ENCODE assay signal across 23 cellular contexts in the genomic region with DNA sequence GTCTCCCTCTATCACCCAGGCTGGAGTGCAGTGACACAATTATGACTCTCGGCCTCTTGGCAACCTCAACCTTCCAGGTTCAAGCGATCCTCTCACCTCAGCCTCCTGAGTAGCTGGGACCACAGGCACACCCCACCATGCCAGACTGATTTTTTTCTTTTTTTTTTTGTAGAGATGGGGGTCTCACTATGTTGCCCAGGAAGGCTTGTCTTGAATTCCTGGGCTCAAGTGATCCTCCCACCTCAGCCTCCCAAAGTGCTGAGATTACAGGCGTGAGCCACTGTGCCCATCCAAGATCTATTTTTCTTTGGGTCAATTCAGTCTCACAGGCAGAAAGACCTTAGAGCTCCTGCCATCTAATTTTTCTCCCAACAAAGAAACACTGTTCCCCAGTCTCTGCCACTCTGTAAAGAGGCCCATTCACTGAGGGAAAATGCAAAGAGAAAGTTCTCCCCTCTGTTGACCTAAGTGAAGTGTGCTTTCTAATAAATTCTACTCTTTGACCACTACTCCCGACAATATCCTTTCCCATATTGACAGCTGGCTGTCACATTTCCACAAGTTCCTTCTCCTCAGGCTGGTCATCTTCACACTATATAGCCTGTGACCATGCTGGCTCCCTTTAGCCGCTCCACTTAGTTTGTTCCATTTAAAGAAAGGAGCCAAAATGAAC. TPM values are rescaled to one million over a fixed set of nuclear protein-coding genes. Genes with fewer than 3 reads are reported as not detected.
DNase-seq lines count a peak whose midpoint lies in the region; ATAC-seq and TF ChIP-seq lines count a peak whose summit lies in the region.
"Had no signal": no experiment of that assay in that cellular context is flagged by ENCODE, and none has a peak within 500 bp of the region (broad histone marks: within the 10 kb centered on the region; RNA-seq: fewer than 3 reads in every experiment).

No MANE protein-coding gene starts in this region.

- H3K4me1 Mint-ChIP-seq in activated CD4-positive, alpha-beta T cell treated with anti-CD3 and anti-CD28 coated beads, Interleukin-2, amount 10 ng/mL, durations not matched to agents 7 days and 5 days: no peaks in the 10 kb centered on the region
- H3K4me1 Mint-ChIP-seq in activated CD8-positive, alpha-beta memory T cell treated with anti-CD3 and anti-CD28 coated beads, Interleukin-2, amount 10 ng/mL, durations not matched to agents 7 days and 5 days: no peaks in the 10 kb centered on the region
- no peaks in the 10 kb centered on the region for H3K4me1 Mint-ChIP-seq in type B pancreatic cell (ENCODE audit: unreplicated experiment)

- H3K27me3 Mint-ChIP-seq in activated CD4-positive, alpha-beta T cell treated with anti-CD3 and anti-CD28 coated beads, Interleukin-2, amount 10 ng/mL, durations not matched to agents 7 days and 5 days: no peaks in the 10 kb centered on the region
- H3K27me3 Mint-ChIP-seq in activated CD8-positive, alpha-beta memory T cell treated with anti-CD3 and anti-CD28 coated beads, Interleukin-2, amount 10 ng/mL, durations not matched to agents 7 days and 5 days: no peaks in the 10 kb centered on the region
- no peaks in the 10 kb centered on the region for H3K27me3 Mint-ChIP-seq in type B pancreatic cell
- H3K27me3 Mint-ChIP-seq: CD8-positive, alpha-beta memory T cell had no signal

- H2AFZ ChIP-seq in PC-9: no peak overlapping the region
- H2AFZ ChIP-seq: GM23248 had no signal

- POLR2A ChIA-PET in activated CD4-positive, alpha-beta T cell treated with anti-CD3 and anti-CD28 coated beads, Interleukin-2, amount 10 ng/mL, durations not matched to agents 7 days and 5 days (lab: Charles Lee): interaction anchor here (0.5 kb wide), 1 partner anchor 314 kb away, joined by 3 read pairs; no protein-coding TSS in a partner anchor
- POLR2A ChIA-PET in PC-9 (lab: Charles Lee; ENCODE audit: unreplicated experiment): no interaction called here

- CTCF ChIA-PET in activated CD4-positive, alpha-beta T cell treated with anti-CD3 and anti-CD28 coated beads, Interleukin-2, amount 10 ng/mL, durations not matched to agents 7 days and 5 days (lab: Charles Lee): interaction anchor here (0.6 kb wide), 2 partner anchors 943 to 1004 kb away, joined by 3 to 4 read pairs; no protein-coding TSS in a partner anchor
- CTCF ChIA-PET in PC-9 (lab: Charles Lee): no interaction called here
- CTCF ChIA-PET in activated CD8-positive, alpha-beta memory T cell treated with anti-CD3 and anti-CD28 coated beads, Interleukin-2, amount 10 ng/mL, durations not matched to agents 7 days and 5 days (lab: Charles Lee): interaction anchor here (0.7 kb wide), 1 partner anchor 51 kb away, joined by 3 read pairs; no protein-coding TSS in a partner anchor

- H3K36me3 Mint-ChIP-seq in activated CD4-positive, alpha-beta T cell treated with anti-CD3 and anti-CD28 coated beads, Interleukin-2, amount 10 ng/mL, durations not matched to agents 7 days and 5 days (ENCODE audit: low read depth): peaks cover 7% of the 10 kb centered on the region
- H3K36me3 Mint-ChIP-seq in activated CD8-positive, alpha-beta memory T cell treated with anti-CD3 and anti-CD28 coated beads, Interleukin-2, amount 10 ng/mL, durations not matched to agents 7 days and 5 days: peaks cover 12% of the 10 kb centered on the region
- peaks cover 17% of the 10 kb centered on the region for H3K36me3 Mint-ChIP-seq in type B pancreatic cell

- TF ChIP-seq CTCF in PC-9 (conservative IDR thresholded peaks at IDR 0.05) (no peak), type B pancreatic cell (conservative IDR thresholded peaks at IDR 0.05) (no peak)

- H3K79me2 ChIP-seq in PC-9 (ENCODE audit: low read depth): no peaks in the 10 kb centered on the region

- no peak for ATAC-seq in activated CD8-positive, alpha-beta memory T cell treated with anti-CD3 and anti-CD28 coated beads, Interleukin-2, amount 10 ng/mL, durations not matched to agents 7 days and 5 days
- ATAC-seq: Right ventricle myocardium inferior had no signal

- H3F3A ChIP-seq in PC-9 (ENCODE audit: insufficient read depth, low read depth): no peaks in the 10 kb centered on the region

- no peaks in the 10 kb centered on the region for H3K4me1 ChIP-seq in PC-9 (replicated peaks; ENCODE audit: insufficient read depth)
- H3K4me1 ChIP-seq: SJSA1 had no signal

- no peaks in the 10 kb centered on the region for H3K27me3 ChIP-seq in PC-9 (ENCODE audit: insufficient read depth, low read depth)
- H3K27me3 ChIP-seq: SJSA1 had no signal

- H3K4me3 Mint-ChIP-seq in activated CD4-positive, alpha-beta T cell treated with anti-CD3 and anti-CD28 coated beads, Interleukin-2, amount 10 ng/mL, durations not matched to agents 7 days and 5 days: no peak overlapping the region
- H3K4me3 Mint-ChIP-seq in activated CD8-positive, alpha-beta memory T cell treated with anti-CD3 and anti-CD28 coated beads, Interleukin-2, amount 10 ng/mL, durations not matched to agents 7 days and 5 days: no peak overlapping the region
- H3K4me3 Mint-ChIP-seq in type B pancreatic cell: no peak overlapping the region
- H3K4me3 Mint-ChIP-seq: CD8-positive, alpha-beta memory T cell had no signal

- H3K4me2 ChIP-seq in PC-9: no peak overlapping the region
- H3K4me2 ChIP-seq: KMS-11 had no signal

- no peaks in the 10 kb centered on the region for H3K9me3 ChIP-seq in PC-9 (ENCODE audit: insufficient read depth, low read depth)
- H3K9me3 ChIP-seq: SJSA1 had no signal

- no peaks in the 10 kb centered on the region for H3K9me2 ChIP-seq in PC-9 (ENCODE audit: insufficient read depth)

- no peak for DNase-seq in activated CD4-positive, alpha-beta T cell treated with anti-CD3 and anti-CD28 coated beads, Interleukin-2, amount 10 ng/mL, durations not matched to agents 7 days and 5 days
- DNase-seq in activated CD4-positive, alpha-beta T cell treated with anti-CD3 and anti-CD28 coated beads for 1 hour: no peak
- peak; percentile 60 for DNase-seq in globus pallidus (ENCODE audit: low spot score)
- peak; percentile 92 for DNase-seq in pons (ENCODE audit: low spot score)
- no peak for DNase-seq in PC-9
- no peak for DNase-seq in activated CD8-positive, alpha-beta memory T cell treated with anti-CD3 and anti-CD28 coated beads, Interleukin-2, amount 10 ng/mL, durations not matched to agents 7 days and 5 days
- no peak for DNase-seq in activated CD4-positive, CD25-positive, alpha-beta regulatory T cell (lab: John Stamatoyannopoulos, UW)
- no peak for DNase-seq in type B pancreatic cell (ENCODE audit: extremely low spot score, unreplicated experiment)
- DNase-seq: CD8-positive, alpha-beta memory T cell; GM23248; HCEC 1CT; IMR-90; NCI-H1092 treated with DMSO at 0.1 percent for 48 hours; NCI-H1436 treated with DMSO at 0.1 percent for 48 hours; NCI-H1930; NCI-H226; NCI-H524; NCI-H774 had no signal

- H3K36me3 ChIP-seq in PC-9 (ENCODE audit: low read depth): no peaks in the 10 kb centered on the region
- H3K36me3 ChIP-seq: SJSA1 had no signal

- H3K27ac ChIP-seq in PC-9: no peak overlapping the region
- H3K27ac ChIP-seq: 22Rv1, C4-2B, GM23248, KMS-11, SJSA1 had no signal

- BruUV-seq in PC-9 (replicated peaks; lab: Mats Ljungman, UMichigan): no TSS peak

- intact Hi-C loops in PC-9 (cut with micrococcal nuclease; ENCODE audit: unreplicated experiment): no loop called here

- no peak overlapping the region for H3K4me3 ChIP-seq in PC-9
- H3K4me3 ChIP-seq: GM23248, SJSA1 had no signal

- peak overlapping the region; percentile 16 for H3K27ac Mint-ChIP-seq in activated CD4-positive, alpha-beta T cell treated with anti-CD3 and anti-CD28 coated beads, Interleukin-2, amount 10 ng/mL, durations not matched to agents 7 days and 5 days
- no peak overlapping the region for H3K27ac Mint-ChIP-seq in activated CD8-positive, alpha-beta memory T cell treated with anti-CD3 and anti-CD28 coated beads, Interleukin-2, amount 10 ng/mL, durations not matched to agents 7 days and 5 days
- H3K27ac Mint-ChIP-seq in type B pancreatic cell: no peak overlapping the region

- no peaks in the 10 kb centered on the region for H3K9me3 Mint-ChIP-seq in activated CD4-positive, alpha-beta T cell treated with anti-CD3 and anti-CD28 coated beads, Interleukin-2, amount 10 ng/mL, durations not matched to agents 7 days and 5 days
- H3K9me3 Mint-ChIP-seq in activated CD8-positive, alpha-beta memory T cell treated with anti-CD3 and anti-CD28 coated beads, Interleukin-2, amount 10 ng/mL, durations not matched to agents 7 days and 5 days (ENCODE audit: low read depth): no peaks in the 10 kb centered on the region
- H3K9me3 Mint-ChIP-seq in type B pancreatic cell: no peaks in the 10 kb centered on the region
- H3K9me3 Mint-ChIP-seq: CD8-positive, alpha-beta memory T cell had no signal

- no peaks in the 10 kb centered on the region for H4K20me1 ChIP-seq in PC-9 (ENCODE audit: insufficient read depth)

RNA-seq across cellular contexts. Expression of gene TMED8, which starts 23.3 kb away (rescaled TPM):
- 10 to 100 TPM; 15.0 to 15.4 TPM for total RNA-seq in activated CD4-positive, alpha-beta T cell treated with anti-CD3 and anti-CD28 coated beads, Interleukin-2, amount 10 ng/mL, durations not matched to agents 7 days and 5 days
- total RNA-seq in PC-9 (2021) (32.1 and 42.6 TPM in 2 replicates), type B pancreatic cell (ENCODE audit: low replicate concordance) (17.4 and 17.5 TPM in 2 replicates)
- total RNA-seq in activated CD8-positive, alpha-beta memory T cell treated with anti-CD3 and anti-CD28 coated beads, Interleukin-2, amount 10 ng/mL, durations not matched to agents 7 days and 5 days: 10 to 100 TPM; 17.6 to 24.4 TPM

RNA-seq across cellular contexts. Expression of gene SAMD15, which starts 23.6 kb away (rescaled TPM):
- under 1 TPM; 0.10 to 0.27 TPM for total RNA-seq in activated CD4-positive, alpha-beta T cell treated with anti-CD3 and anti-CD28 coated beads, Interleukin-2, amount 10 ng/mL, durations not matched to agents 7 days and 5 days
- total RNA-seq in PC-9 (2021) (4.8 and 7.8 TPM in 2 replicates), type B pancreatic cell (ENCODE audit: low replicate concordance) (4.0 and 9.7 TPM in 2 replicates)
- under 1 TPM; 0.12 to 0.14 TPM for total RNA-seq in activated CD8-positive, alpha-beta memory T cell treated with anti-CD3 and anti-CD28 coated beads, Interleukin-2, amount 10 ng/mL, durations not matched to agents 7 days and 5 days

RNA-seq across cellular contexts. Expression of gene GSTZ1, which starts 32.8 kb away (rescaled TPM):
- 10 to 100 TPM; 17.0 to 17.8 TPM for total RNA-seq in activated CD4-positive, alpha-beta T cell treated with anti-CD3 and anti-CD28 coated beads, Interleukin-2, amount 10 ng/mL, durations not matched to agents 7 days and 5 days
- total RNA-seq in PC-9 (2021) (135 and 195 TPM in 2 replicates), type B pancreatic cell (ENCODE audit: low replicate concordance) (16.0 and 18.9 TPM in 2 replicates)
- 10 to 100 TPM; 16.0 to 16.3 TPM for total RNA-seq in activated CD8-positive, alpha-beta memory T cell treated with anti-CD3 and anti-CD28 coated beads, Interleukin-2, amount 10 ng/mL, durations not matched to agents 7 days and 5 days

RNA-seq across cellular contexts. Expression of gene POMT2, which starts 32.9 kb away (rescaled TPM):
- total RNA-seq in activated CD4-positive, alpha-beta T cell treated with anti-CD3 and anti-CD28 coated beads, Interleukin-2, amount 10 ng/mL, durations not matched to agents 7 days and 5 days: 10 to 100 TPM; 11.9 to 13.8 TPM
- total RNA-seq in PC-9 (2021) (96.5 and 109 TPM in 2 replicates), type B pancreatic cell (ENCODE audit: low replicate concordance) (45.4 and 51.5 TPM in 2 replicates)
- total RNA-seq in activated CD8-positive, alpha-beta memory T cell treated with anti-CD3 and anti-CD28 coated beads, Interleukin-2, amount 10 ng/mL, durations not matched to agents 7 days and 5 days: 10 to 100 TPM; 14.3 to 16.2 TPM

Comparison
In these comparisons a context has a peak if more than half of its experiments do, and no peak if none do; other contexts are left out.
1. DNase-seq: peak in globus pallidus (single experiment) and pons (single experiment); none in activated CD4-positive, alpha-beta T cell treated with anti-CD3 and anti-CD28 coated beads, Interleukin-2, amount 10 ng/mL, durations not matched to agents 7 days and 5 days (single experiment), activated CD4-positive, alpha-beta T cell treated with anti-CD3 and anti-CD28 coated beads for 1 hour (single experiment), PC-9 (0 of 2), activated CD8-positive, alpha-beta memory T cell treated with anti-CD3 and anti-CD28 coated beads, Interleukin-2, amount 10 ng/mL, durations not matched to agents 7 days and 5 days (single experiment), activated CD4-positive, CD25-positive, alpha-beta regulatory T cell (0 of 4) and type B pancreatic cell (single experiment).